Comparison of ENCODE assay signal across 9 cellular contexts in the genomic region with DNA sequence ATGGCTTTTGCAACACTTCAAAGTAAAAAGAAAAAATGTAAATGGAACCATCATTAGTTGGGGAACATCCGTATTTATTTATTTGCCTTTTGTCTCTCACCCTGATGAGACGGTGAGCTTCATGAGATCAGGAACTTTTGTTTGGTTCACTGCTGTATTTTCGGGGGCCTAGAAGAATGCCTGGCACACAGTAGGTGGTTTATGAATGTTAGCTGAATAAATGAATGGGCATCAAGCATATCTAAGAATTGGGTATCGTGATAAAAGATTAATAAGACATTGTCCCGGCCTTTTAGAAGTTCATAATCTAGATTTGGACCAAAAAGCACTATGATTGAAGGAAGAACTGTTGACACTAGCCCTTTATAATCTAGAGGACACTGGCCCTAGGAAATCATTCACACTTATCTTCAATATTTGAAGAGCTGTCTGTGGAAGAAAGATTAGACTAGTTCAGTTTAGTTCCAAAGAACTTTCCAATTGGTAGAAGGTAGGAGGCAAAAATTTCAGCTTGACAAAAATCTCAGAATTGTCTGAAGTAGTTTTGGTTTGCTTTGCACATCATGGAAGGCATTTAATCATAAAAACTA.
"Had no signal": no experiment of that assay in that cellular context is flagged by ENCODE, and none has a peak within 500 bp of the region (broad histone marks: within the 10 kb centered on the region; RNA-seq: fewer than 3 reads in every experiment).

No MANE protein-coding gene starts in this region.

- H3K27ac ChIP-seq: adrenal gland, body of pancreas, brain microvascular endothelial cell, breast epithelium, VCaP had no signal

- H3K36me3 ChIP-seq: adrenal gland, brain microvascular endothelial cell, breast epithelium had no signal

- H3K4me3 ChIP-seq: adrenal gland, body of pancreas, breast epithelium had no signal

- DNase-seq: activated B cell treated with CpG ODN at 0.5 μM for 24 hours; activated CD4-positive, CD25-positive, alpha-beta regulatory T cell treated with anti-CD3 and anti-CD28 coated beads, Interleukin-2, amount 50 U/mL, for 72 hours; aorta had no signal

- H3K27me3 ChIP-seq: body of pancreas, breast epithelium had no signal

- H3K9me3 ChIP-seq: adrenal gland, body of pancreas, breast epithelium had no signal

- H3K4me1 ChIP-seq: adrenal gland, body of pancreas, breast epithelium had no signal

- FAIRE-seq: astrocyte had no signal
